In the genomic region with DNA sequence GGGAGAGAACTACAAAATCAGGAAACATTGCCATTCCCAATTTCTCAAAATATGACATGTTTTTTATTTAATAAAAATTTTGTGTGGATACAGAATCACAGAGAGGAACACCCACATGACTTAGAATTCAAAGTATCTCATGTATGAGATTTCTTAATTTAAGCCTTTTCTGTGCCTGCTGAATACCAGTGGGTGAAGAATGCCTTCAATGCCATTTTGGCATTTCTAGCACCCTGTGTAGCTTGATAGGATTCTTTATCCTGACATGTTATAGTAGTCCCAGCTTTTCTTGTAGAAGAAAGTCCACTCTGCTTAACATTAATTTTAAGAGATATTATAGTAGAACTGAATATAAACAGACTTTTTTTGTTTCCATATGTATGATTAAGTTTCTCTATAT, we compare ENCODE assay signal across 1 cellular context.
TF ChIP-seq lines count a peak whose summit lies in the region.

No MANE protein-coding gene starts in this region.

TF ChIP-seq in A549, 52 proteins besides CTCF, POLR2A, EP300 and RAD21 (continued from another document):
- TF ChIP-seq, protein P1, sequence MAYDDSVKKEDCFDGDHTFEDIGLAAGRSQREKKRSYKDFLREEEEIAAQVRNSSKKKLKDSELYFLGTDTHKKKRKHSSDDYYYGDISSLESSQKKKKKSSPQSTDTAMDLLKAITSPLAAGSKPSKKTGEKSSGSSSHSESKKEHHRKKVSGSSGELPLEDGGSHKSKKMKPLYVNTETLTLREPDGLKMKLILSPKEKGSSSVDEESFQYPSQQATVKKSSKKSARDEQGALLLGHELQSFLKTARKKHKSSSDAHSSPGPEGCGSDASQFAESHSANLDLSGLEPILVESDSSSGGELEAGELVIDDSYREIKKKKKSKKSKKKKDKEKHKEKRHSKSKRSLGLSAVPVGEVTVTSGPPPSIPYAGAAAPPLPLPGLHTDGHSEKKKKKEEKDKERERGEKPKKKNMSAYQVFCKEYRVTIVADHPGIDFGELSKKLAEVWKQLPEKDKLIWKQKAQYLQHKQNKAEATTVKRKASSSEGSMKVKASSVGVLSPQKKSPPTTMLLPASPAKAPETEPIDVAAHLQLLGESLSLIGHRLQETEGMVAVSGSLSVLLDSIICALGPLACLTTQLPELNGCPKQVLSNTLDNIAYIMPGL (CRISPR knock-in tag; IDR thresholded peaks at IDR 0.05; ENCODE audit: borderline replicate concordance) = no peak
- TF ChIP-seq CHD4 (IDR thresholded peaks at IDR 0.05; ENCODE audit: borderline replicate concordance) (no peak), CBX2 (IDR thresholded peaks at IDR 0.05; ENCODE audit: borderline replicate concordance, low read depth) (no peak), ZC3H11A (IDR thresholded peaks at IDR 0.05) (no peak), RARB (CRISPR knock-in tag; IDR thresholded peaks at IDR 0.05) (no peak), CBX8 (IDR thresholded peaks at IDR 0.05) (no peak), FOSB (CRISPR knock-in tag; IDR thresholded peaks at IDR 0.05) (no peak), JUNB (IDR thresholded peaks at IDR 0.05) (no peak), POLR2AphosphoS2 (conservative IDR thresholded peaks at IDR 0.05; ENCODE audit: low read length) (no peak), ZNF302 (CRISPR knock-in tag; IDR thresholded peaks at IDR 0.05) (no peak)
- TF ChIP-seq, protein P2, sequence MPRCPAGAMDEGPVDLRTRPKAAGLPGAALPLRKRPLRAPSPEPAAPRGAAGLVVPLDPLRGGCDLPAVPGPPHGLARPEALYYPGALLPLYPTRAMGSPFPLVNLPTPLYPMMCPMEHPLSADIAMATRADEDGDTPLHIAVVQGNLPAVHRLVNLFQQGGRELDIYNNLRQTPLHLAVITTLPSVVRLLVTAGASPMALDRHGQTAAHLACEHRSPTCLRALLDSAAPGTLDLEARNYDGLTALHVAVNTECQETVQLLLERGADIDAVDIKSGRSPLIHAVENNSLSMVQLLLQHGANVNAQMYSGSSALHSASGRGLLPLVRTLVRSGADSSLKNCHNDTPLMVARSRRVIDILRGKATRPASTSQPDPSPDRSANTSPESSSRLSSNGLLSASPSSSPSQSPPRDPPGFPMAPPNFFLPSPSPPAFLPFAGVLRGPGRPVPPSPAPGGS (IDR thresholded peaks at IDR 0.05) = no peak
- TF ChIP-seq, protein P3, sequence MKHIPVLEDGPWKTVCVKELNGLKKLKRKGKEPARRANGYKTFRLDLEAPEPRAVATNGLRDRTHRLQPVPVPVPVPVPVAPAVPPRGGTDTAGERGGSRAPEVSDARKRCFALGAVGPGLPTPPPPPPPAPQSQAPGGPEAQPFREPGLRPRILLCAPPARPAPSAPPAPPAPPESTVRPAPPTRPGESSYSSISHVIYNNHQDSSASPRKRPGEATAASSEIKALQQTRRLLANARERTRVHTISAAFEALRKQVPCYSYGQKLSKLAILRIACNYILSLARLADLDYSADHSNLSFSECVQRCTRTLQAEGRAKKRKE (CRISPR knock-in tag; IDR thresholded peaks at IDR 0.05; ENCODE audit: low read depth) = no peak
